In genomic region chr3:55074861-55075260, GRCh38 we compare ENCODE assay signal across 1 cellular context.
TF ChIP-seq lines count a peak whose summit lies in the region.

No MANE protein-coding gene starts in this region.

TF ChIP-seq in SK-N-SH treated with all-trans-retinoic acid at 6 μM for 48 hours, 23 proteins besides CTCF, POLR2A, EP300 and RAD21 (continued from another document):
- TF ChIP-seq, protein P1, sequence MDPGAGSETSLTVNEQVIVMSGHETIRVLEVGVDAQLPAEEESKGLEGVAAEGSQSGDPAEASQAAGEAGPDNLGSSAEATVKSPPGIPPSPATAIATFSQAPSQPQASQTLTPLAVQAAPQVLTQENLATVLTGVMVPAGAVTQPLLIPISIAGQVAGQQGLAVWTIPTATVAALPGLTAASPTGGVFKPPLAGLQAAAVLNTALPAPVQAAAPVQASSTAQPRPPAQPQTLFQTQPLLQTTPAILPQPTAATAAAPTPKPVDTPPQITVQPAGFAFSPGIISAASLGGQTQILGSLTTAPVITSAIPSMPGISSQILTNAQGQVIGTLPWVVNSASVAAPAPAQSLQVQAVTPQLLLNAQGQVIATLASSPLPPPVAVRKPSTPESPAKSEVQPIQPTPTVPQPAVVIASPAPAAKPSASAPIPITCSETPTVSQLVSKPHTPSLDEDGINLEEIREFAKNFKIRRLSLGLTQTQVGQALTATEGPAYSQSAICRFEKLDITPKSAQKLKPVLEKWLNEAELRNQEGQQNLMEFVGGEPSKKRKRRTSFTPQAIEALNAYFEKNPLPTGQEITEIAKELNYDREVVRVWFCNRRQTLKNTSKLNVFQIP (CRISPR knock-in tag; IDR thresholded peaks at IDR 0.05; ENCODE audit: borderline replicate concordance, low read depth) = no peak
- no peak for TF ChIP-seq SNAI2 (CRISPR knock-in tag; IDR thresholded peaks at IDR 0.05)
- TF ChIP-seq, protein P2, sequence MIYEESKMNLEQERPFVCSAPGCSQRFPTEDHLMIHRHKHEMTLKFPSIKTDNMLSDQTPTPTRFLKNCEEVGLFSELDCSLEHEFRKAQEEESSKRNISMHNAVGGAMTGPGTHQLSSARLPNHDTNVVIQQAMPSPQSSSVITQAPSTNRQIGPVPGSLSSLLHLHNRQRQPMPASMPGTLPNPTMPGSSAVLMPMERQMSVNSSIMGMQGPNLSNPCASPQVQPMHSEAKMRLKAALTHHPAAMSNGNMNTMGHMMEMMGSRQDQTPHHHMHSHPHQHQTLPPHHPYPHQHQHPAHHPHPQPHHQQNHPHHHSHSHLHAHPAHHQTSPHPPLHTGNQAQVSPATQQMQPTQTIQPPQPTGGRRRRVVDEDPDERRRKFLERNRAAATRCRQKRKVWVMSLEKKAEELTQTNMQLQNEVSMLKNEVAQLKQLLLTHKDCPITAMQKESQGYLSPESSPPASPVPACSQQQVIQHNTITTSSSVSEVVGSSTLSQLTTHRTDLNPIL (CRISPR knock-in tag; IDR thresholded peaks at IDR 0.05; ENCODE audit: low read depth) = no peak
- TF ChIP-seq TSHZ2 (CRISPR knock-in tag; IDR thresholded peaks at IDR 0.05) = no peak
- TF ChIP-seq BACH2 (CRISPR knock-in tag; IDR thresholded peaks at IDR 0.05; ENCODE audit: borderline replicate concordance) = no peak
- no peak for TF ChIP-seq ZNF70 (CRISPR knock-in tag; IDR thresholded peaks at IDR 0.05)
- no peak for TF ChIP-seq ZC3H10 (CRISPR knock-in tag; IDR thresholded peaks at IDR 0.05)
- no peak for TF ChIP-seq RARB (CRISPR knock-in tag; IDR thresholded peaks at IDR 0.05)
- no peak for TF ChIP-seq CSDC2 (CRISPR knock-in tag; IDR thresholded peaks at IDR 0.05)
- TF ChIP-seq ESRRG (CRISPR knock-in tag; IDR thresholded peaks at IDR 0.05) = no peak
- TF ChIP-seq OSR1 (CRISPR knock-in tag; IDR thresholded peaks at IDR 0.05) = no peak
- no peak for TF ChIP-seq ZFP3 (CRISPR knock-in tag; IDR thresholded peaks at IDR 0.05)
